ENCODE assay signal across 8 cellular contexts in genomic region chr15:38440353-38441129, GRCh38. TPM values are rescaled to one million over a fixed set of nuclear protein-coding genes. Genes with fewer than 3 reads are reported as not detected.
DNase-seq lines count a peak whose midpoint lies in the region; ATAC-seq and TF ChIP-seq lines count a peak whose summit lies in the region.

No MANE protein-coding gene starts in this region.

- H2AFZ ChIP-seq in PC-3 (ENCODE audit: low read length), result peak overlapping the region; percentile 67
- peak overlapping the region; percentile 61 for H2AFZ ChIP-seq in parathyroid adenoma

- H3K36me3 ChIP-seq in PC-3 (ENCODE audit: low read depth, low read length), result no peaks in the 10 kb centered on the region
- H3K36me3 ChIP-seq in parathyroid adenoma (ENCODE audit: control insufficient read depth, insufficient read depth, low read length), result no peaks in the 10 kb centered on the region

- H3K9me3 ChIP-seq in PC-3 (ENCODE audit: low read length) (no peaks in the 10 kb centered on the region), parathyroid adenoma (ENCODE audit: control insufficient read depth, low read length) (no peaks in the 10 kb centered on the region)

- no peak overlapping the region for H3K27ac ChIP-seq in PC-3 (ENCODE audit: low read length)
- H3K27ac ChIP-seq in parathyroid adenoma, result no peak overlapping the region

- H3F3A ChIP-seq in PC-3 (ENCODE audit: low read length, unreplicated experiment), result no peaks in the 10 kb centered on the region

- BruUV-seq in PC-3 (replicated peaks; lab: Mats Ljungman, UMichigan), result no TSS peak

- H3K9me2 ChIP-seq in PC-3 (replicated peaks; ENCODE audit: low read length), result no peaks in the 10 kb centered on the region

- H3K79me2 ChIP-seq in PC-3 (ENCODE audit: low read length) (no peaks in the 10 kb centered on the region), parathyroid adenoma (no peaks in the 10 kb centered on the region)

- H3K9ac ChIP-seq in PC-3 (ENCODE audit: low read length) (no peak overlapping the region), parathyroid adenoma (no peak overlapping the region)

- H3K27me3 ChIP-seq in PC-3 (ENCODE audit: low read length) (peaks cover 12% of the 10 kb centered on the region), parathyroid adenoma (ENCODE audit: control insufficient read depth, insufficient read depth, low read length) (no peaks in the 10 kb centered on the region)

- DNase-seq in DMS79 (lab: John Stamatoyannopoulos, UW) (peak; percentile 2), PC-3 (peak; percentile 79), activated T-helper 1 cell treated with Interleukin-2 at 50 U/mL for 16 hours (ENCODE audit: low read depth) (peak; percentile 12), globus pallidus (ENCODE audit: low spot score) (peak; percentile 49), GOT3 (lab: John Stamatoyannopoulos, UW) (no peak)
- peak; percentile 74 for DNase-seq in Jurkat, Clone E6-1 (ENCODE audit: low read depth, low spot score)

- POLR2A ChIA-PET in PC-3 (lab: Charles Lee; ENCODE audit: unreplicated experiment), result interaction anchor here (0.6 kb wide), 2 partner anchors 21 to 32 kb away, joined by 3 to 8 read pairs; no protein-coding TSS in a partner anchor

- intact Hi-C loops in PC-3 (cut with micrococcal nuclease), result loop anchor here (1.0 to 5.0 kb wide), 3 partner anchors 127 to 243 kb away; no protein-coding TSS in a partner anchor

- peak; percentile 97 for TF ChIP-seq CTCF in PC-3 (conservative IDR thresholded peaks at IDR 0.05; ENCODE audit: low read depth, low read length)
- TF ChIP-seq CTCF in parathyroid adenoma (IDR thresholded peaks at IDR 0.05), result peak; percentile 85

- CTCF ChIA-PET in PC-3 (lab: Charles Lee), result interaction anchor here (0.5 to 2.3 kb wide), 14 partner anchors 14 to 788 kb away, joined by 3 to 32 read pairs (median 4); partner anchors contain the start of genes FAM98B and RASGRP1

- ATAC-seq in GM21528 (IDR thresholded peaks at IDR 0.05; ENCODE audit: low FRiP score, unreplicated experiment) (peak; percentile 86), PC-3 (peak; percentile 96)

- no peak overlapping the region for H3K4me3 ChIP-seq in Jurkat, Clone E6-1 (ENCODE audit: low read length)
- peak overlapping the region; percentile 27; the same call in 1 of the 2 replicates for H3K4me3 ChIP-seq in PC-3 (ENCODE audit: low read length)
- peak overlapping the region; percentile 16 for H3K4me3 ChIP-seq in parathyroid adenoma (ENCODE audit: low read depth, low read length)

- peaks cover 3% of the 10 kb centered on the region; the same call in 1 of the 2 replicates for H3K4me1 ChIP-seq in PC-3 (ENCODE audit: insufficient read depth, low read length)
- peaks cover 3% of the 10 kb centered on the region for H3K4me1 ChIP-seq in parathyroid adenoma

- H4K20me1 ChIP-seq in PC-3 (ENCODE audit: low read length), result no peaks in the 10 kb centered on the region

- H3K4me2 ChIP-seq in PC-3 (ENCODE audit: low read length), result peak overlapping the region; percentile 67
- H3K4me2 ChIP-seq in parathyroid adenoma (ENCODE audit: low read length), result peak overlapping the region; percentile 55

RNA-seq across cellular contexts. Expression of gene FAM98B, which starts 13.4 kb away (rescaled TPM):
- polyA plus RNA-seq in Jurkat, Clone E6-1 (2012; ENCODE audit: insufficient read depth, insufficient read length), result 37.6 TPM
- total RNA-seq in PC-3 (2014; rRNA removed), result 7.8 and 21.1 TPM in 2 replicates
